2 cellular contexts compared by ENCODE assay signal in genomic region chr19:328025-328505, GRCh38.
TF ChIP-seq lines count a peak whose summit lies in the region.

No MANE protein-coding gene starts in this region.

TF ChIP-seq in HCT116, 20 proteins besides CTCF, POLR2A, EP300 and RAD21:
- TF ChIP-seq SIN3A (IDR thresholded peaks at IDR 0.05; ENCODE audit: low read depth) (no peak), CBX3 (IDR thresholded peaks at IDR 0.05; ENCODE audit: low read depth) (no peak), SP1 (IDR thresholded peaks at IDR 0.05; ENCODE audit: low read depth) (no peak), EZH2 (IDR thresholded peaks at IDR 0.05) (no peak), JUND (IDR thresholded peaks at IDR 0.05) (no peak)

TF ChIP-seq in HepG2, 621 proteins besides CTCF, POLR2A, EP300 and RAD21:
- TF ChIP-seq GFI1 (CRISPR knock-in tag; IDR thresholded peaks at IDR 0.05; ENCODE audit: borderline replicate concordance) = no peak
- no peak for TF ChIP-seq ZZZ3 (CRISPR knock-in tag; IDR thresholded peaks at IDR 0.05; ENCODE audit: borderline replicate concordance)
TF ChIP-seq in HepG2: peak in this region for 0.
